ENCODE assay signal across 28 cellular contexts in genomic region chr3:187706966-187707365, GRCh38. TPM values are rescaled to one million over a fixed set of nuclear protein-coding genes. Genes with fewer than 3 reads are reported as not detected.
DNase-seq lines count a peak whose midpoint lies in the region; ATAC-seq and TF ChIP-seq lines count a peak whose summit lies in the region.
"Had no signal": no experiment of that assay in that cellular context is flagged by ENCODE, and none has a peak within 500 bp of the region (broad histone marks: within the 10 kb centered on the region; RNA-seq: fewer than 3 reads in every experiment).

No MANE protein-coding gene starts in this region.

- peak; percentile 17 for DNase-seq in NOMO-1 treated with DMSO at 0.1 percent for 48 hours (lab: John Stamatoyannopoulos, UW; ENCODE audit: unreplicated experiment)
- DNase-seq in NOMO-1 treated with dmso at 0.1 percent for 144 hours (lab: John Stamatoyannopoulos, UW; ENCODE audit: unreplicated experiment), result no peak
- peak; percentile 56 to 61 for DNase-seq in Kasumi-1 (lab: John Stamatoyannopoulos, UW)
- DNase-seq in fibroblast of pulmonary artery (ENCODE audit: low read depth), result peak; percentile 18
- DNase-seq in testis, result peak; percentile 34
- DNase-seq in GF-D8 (lab: John Stamatoyannopoulos, UW), result no peak
- no peak for DNase-seq in NCI-H146 (lab: John Stamatoyannopoulos, UW)
- DNase-seq: activated CD4-positive, alpha-beta memory T cell treated with anti-CD3 and anti-CD28 coated beads for 36 hours; activated CD4-positive, CD25-positive, alpha-beta regulatory T cell; activated effector memory CD4-positive, alpha-beta T cell treated with Interleukin-2 at 50 U/mL for 16 hours; CD4-positive, CD25-positive, alpha-beta regulatory T cell; DMS153; effector memory CD8-positive, alpha-beta T cell; gastrocnemius medialis; GDM1; islet precursor cell; KG1; mesenchymal stem cell; NCI-H1048; NCI-H526 treated with DMSO at 0.1 percent for 48 hours; occipital lobe; retina; SW 1271 had no signal

- no peak overlapping the region for H3K27ac ChIP-seq in testis
- H3K27ac ChIP-seq: gastrocnemius medialis had no signal

- H3K4me1 ChIP-seq in testis, result no peaks in the 10 kb centered on the region

- H3K4me3 ChIP-seq in fibroblast of pulmonary artery (replicated peaks; ENCODE audit: low read depth, low read length) (no peak overlapping the region), testis (no peak overlapping the region)
- H3K4me3 ChIP-seq: gastrocnemius medialis had no signal

- no peak for TF ChIP-seq CTCF in fibroblast of pulmonary artery (IDR thresholded peaks at IDR 0.05; ENCODE audit: low read length, missing control alignments)
- TF ChIP-seq CTCF in testis (IDR thresholded peaks at IDR 0.05), result no peak

- ATAC-seq in GM19328 (IDR thresholded peaks at IDR 0.05; ENCODE audit: unreplicated experiment), result no peak
- ATAC-seq: effector memory CD8-positive, alpha-beta T cell; esophagus mucosa; gastrocnemius medialis had no signal

- no peaks in the 10 kb centered on the region for H3K27me3 ChIP-seq in testis
- H3K27me3 ChIP-seq: gastrocnemius medialis had no signal

- intact Hi-C loops in testis (cut with DNase I; ENCODE audit: low total_unique reads), result no loop called here

- no peaks in the 10 kb centered on the region for H3K36me3 ChIP-seq in testis (ENCODE audit: low read depth, missing control alignments)
- H3K36me3 ChIP-seq: gastrocnemius medialis had no signal

- H3K9me3 ChIP-seq in testis, result no peaks in the 10 kb centered on the region
- H3K9me3 ChIP-seq: gastrocnemius medialis had no signal

- TF ChIP-seq POLR2A in testis (IDR thresholded peaks at IDR 0.05), result no peak

- WGBS in testis, 2 donors, result 88 to 90% methylated on average over 2 of the region's 2 CpGs

RNA-seq across cellular contexts. Expression of gene RTP2, which starts 4.6 kb away (rescaled TPM):
- total RNA-seq in testis, result under 1 TPM; 0.37 to 0.71 TPM
- polyA plus RNA-seq in testis (ENCODE audit: insufficient read depth, low read depth, low replicate concordance), result 0.79 TPM
- total RNA-seq: activated CD4-positive, alpha-beta memory T cell treated with anti-CD3 and anti-CD28 coated beads for 36 hours; CD4-positive, CD25-positive, alpha-beta regulatory T cell; esophagus mucosa; HT-29; myocyte; occipital lobe; ureter had no signal
- polyA plus RNA-seq: CD4-positive, CD25-positive, alpha-beta regulatory T cell had no signal

RNA-seq across cellular contexts. Expression of gene SST, which starts 36.8 kb away (rescaled TPM):
- not detected for total RNA-seq in testis
- 0.84 TPM for polyA plus RNA-seq in testis (ENCODE audit: insufficient read depth, low read depth, low replicate concordance)
- total RNA-seq: activated CD4-positive, alpha-beta memory T cell treated with anti-CD3 and anti-CD28 coated beads for 36 hours; CD4-positive, CD25-positive, alpha-beta regulatory T cell; esophagus mucosa; gastrocnemius medialis; HT-29; myocyte had no signal
- polyA plus RNA-seq: CD4-positive, CD25-positive, alpha-beta regulatory T cell had no signal

RNA-seq across cellular contexts. Expression of gene BCL6, which starts 38.3 kb away (rescaled TPM):
- 10 to 100 TPM; 74.0 to 86.6 TPM for total RNA-seq in testis
- 34.5 TPM for polyA plus RNA-seq in testis (ENCODE audit: insufficient read depth, low read depth, low replicate concordance)

Comparison
In these comparisons a context has a peak if more than half of its experiments do, and no peak if none do; other contexts are left out.
1. DNase-seq: peak in NOMO-1 treated with DMSO at 0.1 percent for 48 hours (single experiment), Kasumi-1 (2 of 2), fibroblast of pulmonary artery (single experiment) and testis (single experiment); none in NOMO-1 treated with dmso at 0.1 percent for 144 hours (single experiment), GF-D8 (single experiment) and NCI-H146 (single experiment).